ENCODE assay signal across 8 cellular contexts in the genomic region with DNA sequence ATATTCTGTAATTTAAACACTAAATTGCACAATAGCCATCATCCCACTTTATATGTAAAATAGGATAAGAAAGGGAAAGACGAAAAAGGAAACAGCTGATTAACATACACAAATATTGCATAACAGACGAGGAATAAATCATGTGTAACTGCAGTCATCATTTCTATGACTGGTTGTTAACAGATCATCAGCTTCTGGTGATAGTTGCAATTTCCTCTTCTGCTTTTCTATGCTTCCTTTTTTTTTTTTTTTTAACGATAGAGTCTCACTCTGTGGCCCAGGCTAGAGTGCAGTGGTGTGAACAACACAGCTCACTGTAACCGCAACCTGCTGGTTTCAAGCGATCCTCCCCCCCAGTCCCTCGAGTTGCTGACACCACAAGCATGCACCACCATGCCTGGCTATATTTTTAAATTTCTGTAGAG. TPM values are rescaled to one million over a fixed set of nuclear protein-coding genes. Genes with fewer than 3 reads are reported as not detected.
A peak's percentile ranks its signal among the peaks of the same experiment; 100 is the strongest.
DNase-seq lines count a peak whose midpoint lies in the region; ATAC-seq and TF ChIP-seq lines count a peak whose summit lies in the region.

No MANE protein-coding gene starts in this region.

- peaks cover 6% of the 10 kb centered on the region for H3K4me1 Mint-ChIP-seq in MCF 10A (ENCODE audit: insufficient read depth, unreplicated experiment)

- H3K27ac ChIP-seq in mammary epithelial cell (ENCODE audit: insufficient read depth, low read depth, low read length) (no peak overlapping the region), neutrophil (peak overlapping the region; percentile 93), mesendoderm (ENCODE audit: low read depth, low read length) (no peak overlapping the region)

- H3K4me1 ChIP-seq in mammary epithelial cell (ENCODE audit: insufficient read depth, low read length) (no peaks in the 10 kb centered on the region), neutrophil (ENCODE audit: control insufficient read depth in 1 of 2, insufficient read depth in 1 of 2, low read depth in 1 of 2, low read length in 1 of 2) (peaks cover 18 to 29% of the 10 kb centered on the region in 2 experiments), mesendoderm (ENCODE audit: control insufficient read depth, low read depth, low read length) (no peaks in the 10 kb centered on the region)

- H3K23ac ChIP-seq in mesendoderm (ENCODE audit: low read length): no peak overlapping the region

- dilution Hi-C loops in mammary epithelial cell (cut with HindIII; ENCODE audit: low sequenced_read_pairs): no loop called here

- H3K27ac Mint-ChIP-seq in MCF 10A (ENCODE audit: low read depth, unreplicated experiment): no peak overlapping the region

- POLR2A ChIA-PET in MCF 10A (lab: Yijun Ruan, JAX): interaction anchor here (0.6 kb wide), 1 partner anchor 85 kb away, joined by 3 read pairs; no protein-coding TSS in a partner anchor

- H4K5ac ChIP-seq in mesendoderm (ENCODE audit: low read length): no peak overlapping the region

- no peak overlapping the region for H4K8ac ChIP-seq in mesendoderm (ENCODE audit: low read depth, low read length)

- no peaks in the 10 kb centered on the region for H3K36me3 ChIP-seq in mammary epithelial cell (ENCODE audit: insufficient read depth, low read length)
- no peaks in the 10 kb centered on the region for H3K36me3 ChIP-seq in neutrophil
- H3K36me3 ChIP-seq in mesendoderm (ENCODE audit: control insufficient read depth, insufficient read depth, low read length): no peaks in the 10 kb centered on the region

- peak; percentile 84 for ATAC-seq in HG03095 (IDR thresholded peaks at IDR 0.05; ENCODE audit: unreplicated experiment)

- H2AK5ac ChIP-seq in mesendoderm (ENCODE audit: low read length): no peak overlapping the region

- H3K4ac ChIP-seq in mesendoderm (ENCODE audit: low read depth, low read length): no peak overlapping the region

- H2AFZ ChIP-seq in mammary epithelial cell (ENCODE audit: low read depth, low read length): no peak overlapping the region

- H3K56ac ChIP-seq in mesendoderm (ENCODE audit: low read length): no peak overlapping the region

- intact Hi-C loops in MCF 10A (cut with micrococcal nuclease) (no loop called here), mammary epithelial cell (cut with micrococcal nuclease) (no loop called here)

- no peaks in the 10 kb centered on the region for H3K36me3 Mint-ChIP-seq in MCF 10A (ENCODE audit: insufficient read depth, unreplicated experiment)

- H3K4me2 ChIP-seq in mammary epithelial cell (ENCODE audit: insufficient read depth, low read depth, low read length): no peak overlapping the region
- H3K4me2 ChIP-seq in mesendoderm (ENCODE audit: low read length): no peak overlapping the region

- no peak overlapping the region for H2BK15ac ChIP-seq in mesendoderm (replicated peaks; ENCODE audit: low read depth)

- H2BK5ac ChIP-seq in mesendoderm (ENCODE audit: low read length): no peak overlapping the region

- no peaks in the 10 kb centered on the region for H3K79me1 ChIP-seq in mesendoderm (ENCODE audit: low read length)

- no peaks in the 10 kb centered on the region for H3K9me3 Mint-ChIP-seq in MCF 10A (ENCODE audit: unreplicated experiment)

- BruUV-seq in MCF 10A (replicated peaks; lab: Mats Ljungman, UMichigan) (no TSS peak), mammary epithelial cell (replicated peaks; lab: Mats Ljungman, UMichigan) (no TSS peak)

- H3K9me3 ChIP-seq in mammary epithelial cell (replicated peaks; ENCODE audit: insufficient read depth, low read length): no peaks in the 10 kb centered on the region
- H3K9me3 ChIP-seq in neutrophil: no peaks in the 10 kb centered on the region

- H3K9ac ChIP-seq in mammary epithelial cell (ENCODE audit: insufficient read depth, low read length) (no peak overlapping the region), mesendoderm (ENCODE audit: low read length) (no peak overlapping the region)

- in situ Hi-C loops in mammary epithelial cell (cut with MboI; ENCODE audit: low sequenced_read_pairs in 2 of 2): no loop called here

- DNase-seq in MCF 10A (ENCODE audit: unreplicated experiment): peak; percentile 59
- no peak for DNase-seq in mammary epithelial cell
- DNase-seq in SIG-M5 (lab: John Stamatoyannopoulos, UW): peak; percentile 91
- DNase-seq in mesendoderm: no peak
- no peak for DNase-seq in NCI-H1105 (lab: John Stamatoyannopoulos, UW)
- DNase-seq in SW480 (ENCODE audit: low spot score): no peak

- WGBS in mammary epithelial cell (ENCODE audit: low coverage, missing lambda C conversion rate): 70% methylated on average over 6 of the region's 6 CpGs
- WGBS in mesendoderm (ENCODE audit: extremely low coverage, insufficient coverage, low lambda C conversion rate): no CpG with 5 or more reads among the region's 6 CpGs

- H3K4me3 ChIP-seq in mammary epithelial cell (replicated peaks in 1 of 3; ENCODE audit: insufficient read depth in 1 of 3, low read depth in 2 of 3, low read length in 3 of 3): no peak overlapping the region
- peak overlapping the region in 1 of 2 experiments; percentile 23 for H3K4me3 ChIP-seq in neutrophil (ENCODE audit: low read depth in 1 of 2, low read length in 1 of 2)
- H3K4me3 ChIP-seq in mesendoderm (ENCODE audit: low read length): no peak overlapping the region

- peaks cover under 1% of the 10 kb centered on the region for H3K27me3 ChIP-seq in mammary epithelial cell (ENCODE audit: insufficient read depth, low read length)
- H3K27me3 ChIP-seq in neutrophil: no peaks in the 10 kb centered on the region
- H3K27me3 ChIP-seq in mesendoderm (ENCODE audit: insufficient read depth, low read length, poor library complexity): no peaks in the 10 kb centered on the region

- H3K79me2 ChIP-seq in mammary epithelial cell (ENCODE audit: insufficient read depth, low read length) (no peaks in the 10 kb centered on the region), mesendoderm (ENCODE audit: control insufficient read depth, insufficient read depth, low read length) (no peaks in the 10 kb centered on the region)

- H3K27me3 Mint-ChIP-seq in MCF 10A (ENCODE audit: insufficient read depth, unreplicated experiment): peaks cover 31% of the 10 kb centered on the region

- no peak for TF ChIP-seq CTCF in MCF 10A (IDR thresholded peaks at IDR 0.05; ENCODE audit: unreplicated experiment)
- TF ChIP-seq CTCF in mammary epithelial cell (conservative IDR thresholded peaks at IDR 0.05 in 1 of 2, IDR thresholded peaks at IDR 0.05 in 1 of 2; ENCODE audit: extremely low read depth in 1 of 2, insufficient read depth in 1 of 2, low read depth in 1 of 2, low read length in 2 of 2): no peak
- no peak for TF ChIP-seq CTCF in neutrophil (IDR thresholded peaks at IDR 0.05)

- CTCF ChIA-PET in MCF 10A (lab: Yijun Ruan, JAX): interaction anchor here (0.6 to 1.3 kb wide), 4 partner anchors 18 to 227 kb away, joined by 3 to 4 read pairs (median 3); no protein-coding TSS in a partner anchor
- CTCF ChIA-PET in mammary epithelial cell (lab: Charles Lee; ENCODE audit: low non-redundant PET): no interaction called here

- H2BK120ac ChIP-seq in mesendoderm (ENCODE audit: low read depth, low read length): no peak overlapping the region

- no peaks in the 10 kb centered on the region for H4K20me1 ChIP-seq in mammary epithelial cell (ENCODE audit: insufficient read depth, low read length)

- no peak overlapping the region for H3K4me3 Mint-ChIP-seq in MCF 10A (ENCODE audit: unreplicated experiment)

- H3K18ac ChIP-seq in mesendoderm (ENCODE audit: low read length): no peak overlapping the region

RNA-seq across cellular contexts. Expression of a gene that starts 22.5 kb away (rescaled TPM):
- total RNA-seq in MCF 10A (2022) (not detected in 2 replicates), mammary epithelial cell (under 1 TPM in 1 of 2 donors, not detected in 1; 0.83 TPM)
- 0.12 TPM for polyA plus RNA-seq in mammary epithelial cell
- not detected for polyA minus RNA-seq in mammary epithelial cell
- 12.5 TPM for polyA plus RNA-seq in mesendoderm (2013, experiment 1 of 2)
- 13.2 TPM for polyA plus RNA-seq in mesendoderm (2013, experiment 2 of 2)

RNA-seq across cellular contexts. Expression of a gene that starts 26.4 kb away (rescaled TPM):
- total RNA-seq in MCF 10A (2022) (1.5 and 4.0 TPM in 2 replicates), mammary epithelial cell (not detected)
- not detected for polyA plus RNA-seq in mammary epithelial cell
- not detected for polyA minus RNA-seq in mammary epithelial cell
- 1.2 TPM for polyA plus RNA-seq in mesendoderm (2013, experiment 1 of 2)
- 3.0 TPM for polyA plus RNA-seq in mesendoderm (2013, experiment 2 of 2)

Comparison
In these comparisons a context has a peak if more than half of its experiments do, and no peak if none do; other contexts are left out.
1. DNase-seq: peak in MCF 10A (single experiment) and SIG-M5 (single experiment); none in mammary epithelial cell (single experiment), mesendoderm (single experiment), NCI-H1105 (single experiment) and SW480 (single experiment).